ENCODE assay signal across 8 cellular contexts in the genomic region with DNA sequence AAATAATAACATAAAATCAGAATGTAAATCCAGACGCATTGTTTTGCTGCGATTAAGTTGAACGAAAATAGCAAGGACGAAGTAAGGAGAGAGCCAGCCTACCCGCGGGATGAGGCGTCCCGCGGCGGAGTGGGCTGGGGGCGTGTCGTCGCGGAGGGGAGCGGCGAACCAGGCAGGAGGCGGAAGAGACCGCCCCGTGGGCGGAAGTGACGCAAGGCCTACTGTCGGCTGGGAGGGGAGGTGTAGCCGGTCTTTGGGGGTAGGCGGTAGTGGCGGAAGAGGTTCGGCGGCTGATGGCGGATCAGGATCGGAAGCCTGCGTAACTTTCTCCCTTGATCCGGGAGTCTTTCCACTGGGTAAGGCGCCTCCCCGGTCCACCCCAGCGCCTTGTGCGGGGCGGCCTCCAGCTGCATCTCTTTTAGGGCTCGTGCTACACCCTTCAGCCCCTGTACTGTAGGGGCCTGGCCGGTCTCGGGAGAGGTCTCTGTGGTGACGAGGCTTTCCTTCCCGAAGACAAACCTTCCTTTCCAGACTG. TPM values are rescaled to one million over a fixed set of nuclear protein-coding genes. Genes with fewer than 3 reads are reported as not detected.
DNase-seq lines count a peak whose midpoint lies in the region; ATAC-seq and TF ChIP-seq lines count a peak whose summit lies in the region.

A gene (plus strand): TSS at position 249 of the 535 bp plus-strand sequence. CDS start 8,363 bp downstream, outside the sequence.

- no peaks in the 10 kb centered on the region; the same call in 1 of the 2 replicates for H4K20me1 ChIP-seq in KMS-11 (ENCODE audit: insufficient read depth)

- ATAC-seq in GM21737 (IDR thresholded peaks at IDR 0.05; ENCODE audit: unreplicated experiment) = peak; percentile 95

- TF ChIP-seq EP300 in esophagus muscularis mucosa (IDR thresholded peaks at IDR 0.05) = no peak

- peak; percentile 96 to 98 for TF ChIP-seq POLR2A in Peyer's patch (IDR thresholded peaks at IDR 0.05)
- TF ChIP-seq POLR2A in esophagus muscularis mucosa (IDR thresholded peaks at IDR 0.05; ENCODE audit: low read depth) = peak; percentile 89

- DNase-seq in DMS53 treated with DMSO at 0.1 percent for 48 hours (lab: John Stamatoyannopoulos, UW; ENCODE audit: unreplicated experiment) = peak; percentile 96
- DNase-seq in Peyer's patch = peak; percentile 92 to 98 (median 96)
- peak; percentile 93 to 96 for DNase-seq in activated T-cell treated with anti-CD3 and anti-CD28 coated beads, Interleukin-2, amount 50 U/mL, for 48 hours
- DNase-seq in esophagus muscularis mucosa (ENCODE audit: extremely low spot score) = peak; percentile 98
- DNase-seq in myocyte (ENCODE audit: low read depth) = peak; percentile 97
- DNase-seq in stimulated activated CD8-positive, alpha-beta memory T cell treated with anti-CD3 and anti-CD28 coated beads, Interleukin-7, amount 100 ng/mL, for 48 hours (ENCODE audit: extremely low read depth in 1 of 2, low read depth in 1 of 2) = peak; percentile 89 to 93

- H3K9me3 ChIP-seq in Peyer's patch (no peaks in the 10 kb centered on the region), esophagus muscularis mucosa (no peaks in the 10 kb centered on the region)

- peaks cover 30% of the 10 kb centered on the region; the same call in 1 of the 2 replicates for H3K79me2 ChIP-seq in KMS-11 (ENCODE audit: insufficient read depth, low read depth)

- H3K9ac ChIP-seq in KMS-11 = peak within 1 kb of the TSS; percentile 70

- H3K4me1 ChIP-seq in KMS-11 (ENCODE audit: low read depth, poor library complexity, severe bottlenecking) (peaks cover 24% of the 10 kb centered on the region), Peyer's patch (peaks cover 0 to 21% (median 2%) of the 10 kb centered on the region in 4 donors), esophagus muscularis mucosa (peaks cover 20 to 53% (median 47%) of the 10 kb centered on the region in 4 donors)

- H3K27me3 ChIP-seq in KMS-11 (ENCODE audit: insufficient read depth, low read depth) = no peaks in the 10 kb centered on the region
- H3K27me3 ChIP-seq in Peyer's patch = no peaks in the 10 kb centered on the region
- no peaks in the 10 kb centered on the region for H3K27me3 ChIP-seq in esophagus muscularis mucosa

- intact Hi-C loops in esophagus muscularis mucosa (cut with DNase I) = loop anchor here (2.0 to 10.0 kb wide), 2 partner anchors 77 to 355 kb away; a partner anchor contains a TSS

- peak within 1 kb of the TSS; percentile 95 for H2AFZ ChIP-seq in KMS-11 (ENCODE audit: low read depth)

- H3K4me3 ChIP-seq in KMS-11 (IDR thresholded peaks at IDR 0.05; ENCODE audit: insufficient read depth, low read depth, low read length) (no peak within 1 kb of the TSS), Peyer's patch (peak within 1 kb of the TSS; percentile 78 to 92 (median 84)), esophagus muscularis mucosa (peak within 1 kb of the TSS; percentile 77 to 97 (median 83))

- WGBS in esophagus muscularis mucosa = under 1% methylated on average over 18 of the region's 41 CpGs

- H3K36me3 ChIP-seq in KMS-11 (ENCODE audit: insufficient read depth) (no peaks in the 10 kb centered on the region), Peyer's patch (no peaks in the 10 kb centered on the region), esophagus muscularis mucosa (no peaks in the 10 kb centered on the region)

- peak within 1 kb of the TSS; percentile 58 for H3K27ac ChIP-seq in KMS-11
- peak within 1 kb of the TSS; percentile 98 to 99 (median 98) for H3K27ac ChIP-seq in Peyer's patch
- H3K27ac ChIP-seq in esophagus muscularis mucosa (replicated peaks in 1 of 4) = peak within 1 kb of the TSS; percentile 94 to 99 (median 96)

- no peak for TF ChIP-seq CTCF in KMS-11 (conservative IDR thresholded peaks at IDR 0.05; ENCODE audit: low read depth, low read length)
- peak in 1 of 6 experiments; percentile 8 for TF ChIP-seq CTCF in Peyer's patch (IDR thresholded peaks at IDR 0.05)
- no peak for TF ChIP-seq CTCF in esophagus muscularis mucosa (IDR thresholded peaks at IDR 0.05)

- H3K4me2 ChIP-seq in KMS-11 = peak within 1 kb of the TSS; percentile 90

RNA-seq across cellular contexts. Expression of the gene that starts here (rescaled TPM):
- total RNA-seq in Peyer's patch (100 to 1,000 TPM in 1 of 4 donors, 10 to 100 TPM in 3; 64.4 to 109 (median 83.0) TPM), esophagus muscularis mucosa (100 to 1,000 TPM; 107 to 139 (median 127) TPM), myocyte (161 and 185 TPM in 2 replicates)
- 98.6 TPM for polyA plus RNA-seq in myocyte (2012)
